23 cellular contexts compared by ENCODE assay signal in the genomic region with DNA sequence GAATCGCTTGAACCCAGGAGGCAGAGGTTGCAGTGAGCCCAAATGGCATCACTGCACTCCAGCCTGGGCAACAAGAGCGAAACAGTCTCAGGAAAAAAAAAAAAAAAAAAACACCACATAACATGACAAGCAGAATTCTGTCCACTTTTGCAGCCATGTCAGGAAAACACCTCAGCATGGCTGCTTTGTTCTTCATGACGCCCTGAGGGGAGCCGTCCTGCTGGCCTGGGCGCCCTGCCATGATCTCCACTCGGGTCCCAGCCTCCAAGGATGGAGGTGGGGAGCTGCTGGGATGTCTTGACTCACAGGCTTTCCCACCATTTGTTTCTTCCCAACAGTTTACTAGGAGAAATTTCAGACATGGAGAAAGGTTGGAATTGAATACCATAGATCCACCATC.
"Had no signal": no experiment of that assay in that cellular context is flagged by ENCODE, and none has a peak within 500 bp of the region (broad histone marks: within the 10 kb centered on the region; RNA-seq: fewer than 3 reads in every experiment).

No MANE protein-coding gene starts in this region.

- H3K27ac ChIP-seq: coronary artery, esophagus muscularis mucosa, left lung, prostate gland, thyroid gland had no signal

- H3K4me3 Mint-ChIP-seq: activated B cell treated with CpG ODN at 0.5 μM for 24 hours; activated CD4-positive, alpha-beta memory T cell treated with anti-CD3 and anti-CD28 coated beads for 36 hours; activated CD4-positive, alpha-beta T cell treated with anti-CD3 and anti-CD28 coated beads for 36 hours; activated CD8-positive, alpha-beta memory T cell treated with anti-CD3 and anti-CD28 coated beads, Interleukin-2, amount 10 ng/mL, durations not matched to agents 7 days and 5 days; activated naive CD4-positive, alpha-beta T cell treated with anti-CD3 and anti-CD28 coated beads, Interleukin-2, amount 50 U/mL, for 24 hours; activated T-helper 1 cell treated with anti-CD3 and anti-CD28 coated beads, Interleukin-12 subunit alpha, Interleukin-12 subunit beta, Interleukin-2, Interleukin-4 antibody, amounts not matched to agents 30 ng/mL and 10 ng/mL and 1 ng/mL, durations not matched to agents 14 hours and 24 hours and 36 hours; mesothelial cell of epicardium; naive thymus-derived CD8-positive, alpha-beta T cell; T-helper 1 cell treated with Interleukin-12 subunit alpha and Interleukin-12 subunit beta and Interleukin-4 antibody, amounts not matched to agents 30 μg/mL and 1 μg/mL, for 36 hours had no signal

- H3K27me3 ChIP-seq: esophagus muscularis mucosa, left lung, thyroid gland had no signal

- H3K9me3 Mint-ChIP-seq: activated B cell treated with CpG ODN at 0.5 μM for 24 hours; activated CD4-positive, alpha-beta memory T cell treated with anti-CD3 and anti-CD28 coated beads for 36 hours; activated naive CD4-positive, alpha-beta T cell treated with anti-CD3 and anti-CD28 coated beads, Interleukin-2, amount 50 U/mL, for 24 hours; activated T-helper 1 cell treated with anti-CD3 and anti-CD28 coated beads, Interleukin-12 subunit alpha, Interleukin-12 subunit beta, Interleukin-2, Interleukin-4 antibody, amounts not matched to agents 30 ng/mL and 10 ng/mL and 1 ng/mL, durations not matched to agents 14 hours and 24 hours and 36 hours; mesothelial cell of epicardium; naive thymus-derived CD8-positive, alpha-beta T cell; T-helper 1 cell treated with Interleukin-12 subunit alpha and Interleukin-12 subunit beta and Interleukin-4 antibody, amounts not matched to agents 30 μg/mL and 1 μg/mL, for 36 hours had no signal

- H3K4me3 ChIP-seq: coronary artery, esophagus muscularis mucosa, left lung, lung, prostate gland, thyroid gland had no signal

- H3K27me3 Mint-ChIP-seq: activated B cell treated with CpG ODN at 0.5 μM for 24 hours; activated CD4-positive, alpha-beta memory T cell treated with anti-CD3 and anti-CD28 coated beads for 36 hours; activated CD4-positive, alpha-beta T cell treated with anti-CD3 and anti-CD28 coated beads for 36 hours; activated naive CD4-positive, alpha-beta T cell treated with anti-CD3 and anti-CD28 coated beads, Interleukin-2, amount 50 U/mL, for 24 hours; naive thymus-derived CD8-positive, alpha-beta T cell had no signal

- H3K9me3 ChIP-seq: esophagus muscularis mucosa, left lung, prostate gland, thyroid gland had no signal

- DNase-seq: activated B cell treated with CpG ODN at 0.5 μM for 24 hours; activated CD4-positive, alpha-beta memory T cell treated with anti-CD3 and anti-CD28 coated beads for 36 hours; activated CD4-positive, alpha-beta T cell treated with anti-CD3 and anti-CD28 coated beads for 36 hours; activated CD8-positive, alpha-beta memory T cell treated with anti-CD3 and anti-CD28 coated beads, Interleukin-2, amount 10 ng/mL, durations not matched to agents 7 days and 5 days; activated gamma-delta T cell treated with Interleukin-2 at 50 U/mL for 16 hours; activated T-cell treated with anti-CD3 and anti-CD28 coated beads for 4 hours; cerebellar nuclear complex; hippocampal formation; kidney glomerular epithelial cell; left lung; naive thymus-derived CD8-positive, alpha-beta T cell; stimulated activated CD4-positive, alpha-beta T cell treated with anti-CD3 and anti-CD28 coated beads, Interleukin-4, amount 100 ng/mL, for 24 hours; stimulated activated naive CD8-positive, alpha-beta T cell treated with anti-CD3 and anti-CD28 coated beads, Interleukin-15, Interleukin-2, amounts not matched to agents 100 U/mL and 50 U/mL, for 24 hours; T1000; thyroid gland had no signal

- H3K36me3 ChIP-seq: thyroid gland had no signal

- H3K27ac Mint-ChIP-seq: activated B cell treated with CpG ODN at 0.5 μM for 24 hours; activated CD4-positive, alpha-beta memory T cell treated with anti-CD3 and anti-CD28 coated beads for 36 hours; activated CD8-positive, alpha-beta memory T cell treated with anti-CD3 and anti-CD28 coated beads, Interleukin-2, amount 10 ng/mL, durations not matched to agents 7 days and 5 days; activated naive CD4-positive, alpha-beta T cell treated with anti-CD3 and anti-CD28 coated beads, Interleukin-2, amount 50 U/mL, for 24 hours; activated T-helper 1 cell treated with anti-CD3 and anti-CD28 coated beads, Interleukin-12 subunit alpha, Interleukin-12 subunit beta, Interleukin-2, Interleukin-4 antibody, amounts not matched to agents 30 ng/mL and 10 ng/mL and 1 ng/mL, durations not matched to agents 14 hours and 24 hours and 36 hours; mesothelial cell of epicardium; T-helper 1 cell treated with Interleukin-12 subunit alpha and Interleukin-12 subunit beta and Interleukin-4 antibody, amounts not matched to agents 30 μg/mL and 1 μg/mL, for 36 hours had no signal

- H3K4me1 ChIP-seq: prostate gland had no signal

- ATAC-seq: activated CD4-positive, alpha-beta T cell treated with anti-CD3 and anti-CD28 coated beads for 36 hours; activated CD8-positive, alpha-beta memory T cell treated with anti-CD3 and anti-CD28 coated beads, Interleukin-2, amount 10 ng/mL, durations not matched to agents 7 days and 5 days; left lung; naive thymus-derived CD8-positive, alpha-beta T cell; stimulated activated naive CD8-positive, alpha-beta T cell treated with anti-CD3 and anti-CD28 coated beads, Interleukin-15, Interleukin-2, amounts not matched to agents 100 U/mL and 50 U/mL, for 24 hours had no signal
